ENCODE assay signal across 8 cellular contexts in the genomic region with DNA sequence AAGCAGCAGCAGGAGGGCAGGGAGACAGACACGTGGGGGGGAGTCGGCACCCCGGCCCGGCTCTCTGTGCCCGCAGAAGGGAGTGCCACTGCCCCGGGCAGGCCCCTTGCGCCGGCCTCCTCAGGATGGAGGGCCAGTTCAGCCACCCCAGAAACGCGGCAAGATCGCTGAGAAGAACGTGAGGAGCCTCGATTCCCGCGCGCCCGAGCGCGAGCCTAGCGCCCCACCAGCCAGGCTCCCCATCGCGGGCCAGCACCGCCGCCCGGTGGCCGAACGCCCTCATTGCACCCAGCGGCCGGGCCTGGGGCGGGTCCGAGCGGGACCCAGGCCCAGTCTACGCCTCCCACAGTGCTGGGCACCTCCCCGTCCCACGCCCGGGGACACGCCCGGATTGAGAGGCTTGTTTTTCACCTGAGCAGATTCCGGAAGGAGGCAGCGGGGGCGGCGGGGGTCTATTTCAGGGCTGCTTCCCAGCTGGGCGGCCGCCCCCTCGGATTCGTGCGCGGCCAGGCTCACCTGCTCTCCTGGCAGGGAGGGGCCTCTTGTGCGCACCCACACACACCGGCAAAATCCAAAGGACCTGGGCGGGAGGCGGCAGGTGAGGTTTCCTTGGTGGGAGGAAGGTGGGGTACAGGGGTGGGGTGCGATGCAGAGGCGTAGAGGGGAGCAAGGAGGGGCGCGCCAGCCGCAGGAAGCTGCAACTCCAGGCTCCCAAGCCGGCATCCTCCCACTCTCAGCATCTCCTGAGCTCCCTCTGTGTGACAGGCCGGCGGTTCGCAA. TPM values are rescaled to one million over a fixed set of nuclear protein-coding genes. Genes with fewer than 3 reads are reported as not detected.
A peak's percentile ranks its signal among the peaks of the same experiment; 100 is the strongest.
DNase-seq lines count a peak whose midpoint lies in the region; ATAC-seq and TF ChIP-seq lines count a peak whose summit lies in the region.

No MANE protein-coding gene starts in this region.

- TF ChIP-seq EP300 in tibial nerve (IDR thresholded peaks at IDR 0.05): no peak

- no TSS peak for BruUV-seq in OCI-LY7 (replicated peaks; lab: Mats Ljungman, UMichigan)

- TF ChIP-seq CTCF in AG09319 (IDR thresholded peaks at IDR 0.05; ENCODE audit: low read depth, low read length): peak; percentile 71
- peak; percentile 93 for TF ChIP-seq CTCF in OCI-LY7 (conservative IDR thresholded peaks at IDR 0.05; ENCODE audit: low read length)
- TF ChIP-seq CTCF in fibroblast of villous mesenchyme (IDR thresholded peaks at IDR 0.05; ENCODE audit: insufficient read depth, low read depth, low read length): peak; percentile 98
- peak; percentile 82 for TF ChIP-seq CTCF in osteoblast (IDR thresholded peaks at IDR 0.05; ENCODE audit: extremely low read depth, low read depth, low read length)
- TF ChIP-seq CTCF in tibial nerve (IDR thresholded peaks at IDR 0.05): peak; percentile 89 to 99 (median 96)

- H3K4me3 ChIP-seq in OCI-LY7 (ENCODE audit: low read depth, low read length, poor library complexity, severe bottlenecking) (peak overlapping the region; percentile 31), fibroblast of villous mesenchyme (ENCODE audit: low read depth, low read length) (peak overlapping the region; percentile 15), osteoblast (ENCODE audit: insufficient read depth, low read length) (peak overlapping the region; percentile 30), tibial nerve (peak overlapping the region in 2 of 4 donors; percentile 5 to 38)

- H3K27me3 ChIP-seq in osteoblast (ENCODE audit: insufficient read depth, low read length) (peaks cover 43% of the 10 kb centered on the region), tibial nerve (peaks cover 0 to 55% of the 10 kb centered on the region in 2 donors)

- H3K4me2 ChIP-seq in OCI-LY7 (ENCODE audit: low read length) (peak overlapping the region; percentile 69), osteoblast (ENCODE audit: insufficient read depth, low read length) (peak overlapping the region; percentile 48)

- H3K4me1 ChIP-seq in OCI-LY7 (ENCODE audit: insufficient read depth, low read length, poor library complexity, severe bottlenecking) (peaks cover 10% of the 10 kb centered on the region), osteoblast (ENCODE audit: insufficient read depth, low read length) (no peaks in the 10 kb centered on the region), tibial nerve (peaks cover 0 to 9% (median 6%) of the 10 kb centered on the region in 4 donors)

- no peak for DNase-seq in AG09319 (ENCODE audit: extremely low read depth, low read depth)
- peak; percentile 79 for DNase-seq in GM19240 (ENCODE audit: insufficient read length, low spot score)
- DNase-seq in OCI-LY7 (ENCODE audit: low spot score): peak; percentile 74
- peak; percentile 44 to 58 for DNase-seq in activated T-helper 1 cell treated with anti-CD3 and anti-CD28 coated beads, Interleukin-2, amount 50 U/mL, for 16 hours (ENCODE audit: low read depth in 1 of 2, low spot score in 1 of 2)
- peak; percentile 30 for DNase-seq in fibroblast of villous mesenchyme (ENCODE audit: low read depth)
- DNase-seq in osteoblast (ENCODE audit: insufficient read length, low spot score, missing footprints): peak; percentile 99
- DNase-seq in tibial nerve (ENCODE audit: low spot score in 2 of 2): peak in 1 of 2 donors; percentile 19

- CTCF ChIA-PET in OCI-LY7 (lab: Charles Lee; ENCODE audit: unreplicated experiment): interaction anchor here (1.0 kb wide), 2 partner anchors 101 to 104 kb away, joined by 3 read pairs; no protein-coding TSS in a partner anchor

- H3K9me3 ChIP-seq in OCI-LY7 (ENCODE audit: low read length) (no peaks in the 10 kb centered on the region), osteoblast (ENCODE audit: low read depth, low read length) (no peaks in the 10 kb centered on the region), tibial nerve (peaks cover 0 to 18% (median 3%) of the 10 kb centered on the region in 4 donors)

- H3K27ac ChIP-seq in OCI-LY7 (ENCODE audit: low read depth, low read length, poor library complexity, severe bottlenecking): no peak overlapping the region
- H3K27ac ChIP-seq in osteoblast (ENCODE audit: low read depth, low read length): no peak overlapping the region
- H3K27ac ChIP-seq in tibial nerve: no peak overlapping the region

- POLR2A ChIA-PET in OCI-LY7 (lab: Charles Lee): no interaction called here

- H3K36me3 ChIP-seq in OCI-LY7 (ENCODE audit: insufficient read depth, low read length) (no peaks in the 10 kb centered on the region), osteoblast (ENCODE audit: insufficient read depth, low read length) (no peaks in the 10 kb centered on the region), tibial nerve (no peaks in the 10 kb centered on the region)

- no peaks in the 10 kb centered on the region for H4K20me1 ChIP-seq in OCI-LY7 (ENCODE audit: insufficient read depth, low read length)
- H4K20me1 ChIP-seq in osteoblast (ENCODE audit: insufficient read depth, low read length): no peaks in the 10 kb centered on the region

- H2AFZ ChIP-seq in OCI-LY7 (ENCODE audit: low read length) (peak overlapping the region; percentile 21; the same call in 1 of the 2 replicates), osteoblast (ENCODE audit: low read length) (no peak overlapping the region)

- no peak for TF ChIP-seq POLR2A in tibial nerve (IDR thresholded peaks at IDR 0.05)

- 8 to 28% methylated on average over 13 to 49 of the region's 61 CpGs for WGBS in tibial nerve, 2 donors

- intact Hi-C loops in OCI-LY7 (cut with micrococcal nuclease; ENCODE audit: unreplicated experiment): loop anchor here (1.0 to 10.0 kb wide), 5 partner anchors 100 to 410 kb away; partner anchors contain the start of genes IP6K3 and LEMD2

- H3K9me2 ChIP-seq in OCI-LY7 (ENCODE audit: insufficient read depth, low read length): no peaks in the 10 kb centered on the region

- no peak for ATAC-seq in GM21723 (IDR thresholded peaks at IDR 0.05; ENCODE audit: unreplicated experiment)

- no peaks in the 10 kb centered on the region for H3K79me2 ChIP-seq in OCI-LY7 (ENCODE audit: insufficient read depth, low read depth, low read length)
- no peaks in the 10 kb centered on the region for H3K79me2 ChIP-seq in osteoblast (ENCODE audit: insufficient read depth, low read length)

RNA-seq across cellular contexts. Expression of gene GRM4, which starts 9.0 kb away (rescaled TPM):
- total RNA-seq in OCI-LY7 (2014; rRNA removed; shearing (Covaris generic)): 0.21 and 0.73 TPM in 2 replicates
- total RNA-seq in OCI-LY7 (2022): 0.85 and 1.3 TPM in 2 replicates
- total RNA-seq in fibroblast of villous mesenchyme: under 0.01 TPM in 2 replicates
- 0.36 TPM in 1 of 2 replicates, not detected in the other for total RNA-seq in osteoblast
- not detected for total RNA-seq in tibial nerve
